ENCODE assay signal across 20 cellular contexts in genomic region chr15:62639432-62639831, GRCh38.
"Had no signal": no experiment of that assay in that cellular context is flagged by ENCODE, and none has a peak within 500 bp of the region (broad histone marks: within the 10 kb centered on the region; RNA-seq: fewer than 3 reads in every experiment).

No MANE protein-coding gene starts in this region.

- H3K9me3 ChIP-seq: heart right ventricle, lower lobe of right lung, psoas muscle, sigmoid colon, stomach, thoracic aorta, transverse colon had no signal

- DNase-seq: foreskin melanocyte; heart right ventricle; hypothalamus; kidney glomerular epithelial cell; lower lobe of right lung; midbrain; psoas muscle; sigmoid colon; stimulated activated CD4-positive, alpha-beta T cell treated with anti-CD3 and anti-CD28 coated beads, Interleukin-2, amount 100 ng/mL, for 24 hours; stimulated activated CD4-positive, alpha-beta T cell treated with anti-CD3 and anti-CD28 coated beads, Interleukin-4, amount 100 ng/mL, for 4 hours; stimulated activated naive B cell treated with anti-CD40 and anti-IgM and Interleukin-4, amounts not matched to agents 10 μg/mL and 1 μg/mL and 100 μg/mL, for 72 hours; stomach; substantia nigra; transverse colon had no signal

- ATAC-seq: lower lobe of right lung; stimulated activated naive B cell treated with anti-CD40 and anti-IgM and Interleukin-4, amounts not matched to agents 10 μg/mL and 1 μg/mL and 100 μg/mL, for 72 hours had no signal

- H3K27ac Mint-ChIP-seq: memory B cell; natural killer cell treated with Interleukin-12 subunit alpha and Interleukin-12 subunit beta and Interleukin-15 and Interleukin-18, amount 100 ng/mL, for 72 hours; stimulated activated naive B cell treated with anti-CD40 and anti-IgM and Interleukin-4, amounts not matched to agents 10 μg/mL and 1 μg/mL and 100 μg/mL, for 72 hours had no signal

- FAIRE-seq: islet of Langerhans had no signal

- H3K4me1 Mint-ChIP-seq: memory B cell had no signal

- H3K4me3 ChIP-seq: heart right ventricle, lower lobe of right lung, psoas muscle, sigmoid colon, skin epidermis, stomach, thoracic aorta, transverse colon had no signal

- H3K79me2 ChIP-seq: parathyroid adenoma had no signal

- H3K4me1 ChIP-seq: lower lobe of right lung, parathyroid adenoma had no signal

- H2AFZ ChIP-seq: parathyroid adenoma had no signal

- H3K9ac ChIP-seq: parathyroid adenoma had no signal

- H3K27ac ChIP-seq: heart right ventricle, lower lobe of right lung, parathyroid adenoma, psoas muscle, sigmoid colon, skin epidermis, stomach, thoracic aorta, transverse colon had no signal

- H3K27me3 ChIP-seq: heart right ventricle, sigmoid colon, stomach, transverse colon had no signal

- H3K4me3 Mint-ChIP-seq: memory B cell; natural killer cell treated with Interleukin-12 subunit alpha and Interleukin-12 subunit beta and Interleukin-15 and Interleukin-18, amount 100 ng/mL, for 72 hours; stimulated activated naive B cell treated with anti-CD40 and anti-IgM and Interleukin-4, amounts not matched to agents 10 μg/mL and 1 μg/mL and 100 μg/mL, for 72 hours had no signal

- H3K36me3 ChIP-seq: heart right ventricle, lower lobe of right lung, sigmoid colon, stomach, thoracic aorta, transverse colon had no signal

- H3K36me3 Mint-ChIP-seq: memory B cell; natural killer cell treated with Interleukin-12 subunit alpha and Interleukin-12 subunit beta and Interleukin-15 and Interleukin-18, amount 100 ng/mL, for 72 hours; stimulated activated naive B cell treated with anti-CD40 and anti-IgM and Interleukin-4, amounts not matched to agents 10 μg/mL and 1 μg/mL and 100 μg/mL, for 72 hours had no signal

- H3K9me3 Mint-ChIP-seq: memory B cell; natural killer cell treated with Interleukin-12 subunit alpha and Interleukin-12 subunit beta and Interleukin-15 and Interleukin-18, amount 100 ng/mL, for 72 hours; stimulated activated naive B cell treated with anti-CD40 and anti-IgM and Interleukin-4, amounts not matched to agents 10 μg/mL and 1 μg/mL and 100 μg/mL, for 72 hours had no signal
